ENCODE assay signal across 2 cellular contexts in genomic region chr7:44157116-44158059, GRCh38.
TF ChIP-seq lines count a peak whose summit lies in the region.

No MANE protein-coding gene starts in this region.

TF ChIP-seq in WTC11, 78 proteins besides CTCF, POLR2A, EP300 and RAD21:
- TF ChIP-seq SP1 (CRISPR knock-in tag; conservative IDR thresholded peaks at IDR 0.05): no peak
- no peak for TF ChIP-seq IRF1 (CRISPR knock-in tag; IDR thresholded peaks at IDR 0.05)
- TF ChIP-seq MLX (CRISPR knock-in tag; IDR thresholded peaks at IDR 0.05): no peak
- TF ChIP-seq FOXP4 (CRISPR knock-in tag; IDR thresholded peaks at IDR 0.05): no peak
- no peak for TF ChIP-seq ZNF281 (CRISPR knock-in tag; IDR thresholded peaks at IDR 0.05)
- TF ChIP-seq ZNF138 (CRISPR knock-in tag; conservative IDR thresholded peaks at IDR 0.05): no peak
- TF ChIP-seq OVOL2 (CRISPR knock-in tag; IDR thresholded peaks at IDR 0.05; ENCODE audit: borderline replicate concordance): no peak
- TF ChIP-seq KAT7 (CRISPR knock-in tag; IDR thresholded peaks at IDR 0.05; ENCODE audit: borderline replicate concordance): no peak
- no peak for TF ChIP-seq CBFB (CRISPR knock-in tag; IDR thresholded peaks at IDR 0.05; ENCODE audit: low read depth)
- no peak for TF ChIP-seq ZBTB21 (CRISPR knock-in tag; IDR thresholded peaks at IDR 0.05; ENCODE audit: borderline replicate concordance)
- TF ChIP-seq ZNF232 (CRISPR knock-in tag; IDR thresholded peaks at IDR 0.05): no peak
- TF ChIP-seq JUN (CRISPR knock-in tag; IDR thresholded peaks at IDR 0.05): no peak
- TF ChIP-seq SOX15 (CRISPR knock-in tag; IDR thresholded peaks at IDR 0.05): no peak
- TF ChIP-seq HMGA2 (CRISPR knock-in tag; IDR thresholded peaks at IDR 0.05): no peak
- no peak for TF ChIP-seq USF1 (CRISPR knock-in tag; IDR thresholded peaks at IDR 0.05)
- TF ChIP-seq ZNF317 (CRISPR knock-in tag; IDR thresholded peaks at IDR 0.05; ENCODE audit: borderline replicate concordance, low read depth): no peak
- TF ChIP-seq RORB (CRISPR knock-in tag; IDR thresholded peaks at IDR 0.05): no peak
- no peak for TF ChIP-seq ATF2 (CRISPR knock-in tag; IDR thresholded peaks at IDR 0.05; ENCODE audit: borderline replicate concordance, low read depth)

TF ChIP-seq in HepG2, 621 proteins besides CTCF, POLR2A, EP300 and RAD21:
- TF ChIP-seq DZIP1 (CRISPR knock-in tag; IDR thresholded peaks at IDR 0.05): no peak
- TF ChIP-seq DNMT3B (CRISPR knock-in tag; conservative IDR thresholded peaks at IDR 0.05): no peak
- no peak for TF ChIP-seq ZNF333 (CRISPR knock-in tag; IDR thresholded peaks at IDR 0.05; ENCODE audit: borderline replicate concordance)
- no peak for TF ChIP-seq ERF (CRISPR knock-in tag; IDR thresholded peaks at IDR 0.05)
- no peak for TF ChIP-seq HHEX (CRISPR knock-in tag; IDR thresholded peaks at IDR 0.05)
- TF ChIP-seq TBX2 (CRISPR knock-in tag; IDR thresholded peaks at IDR 0.05; ENCODE audit: borderline replicate concordance): no peak
- no peak for TF ChIP-seq ZNF138 (CRISPR knock-in tag; IDR thresholded peaks at IDR 0.05; ENCODE audit: low read depth)
- no peak for TF ChIP-seq HMG20A (CRISPR knock-in tag; IDR thresholded peaks at IDR 0.05; ENCODE audit: borderline replicate concordance)
- no peak for TF ChIP-seq ATF7-NPFF (CRISPR knock-in tag; IDR thresholded peaks at IDR 0.05; ENCODE audit: low read depth)
- TF ChIP-seq ZNF33A (CRISPR knock-in tag; IDR thresholded peaks at IDR 0.05; ENCODE audit: borderline replicate concordance): no peak
- no peak for TF ChIP-seq ZNF747 (CRISPR knock-in tag; IDR thresholded peaks at IDR 0.05; ENCODE audit: borderline replicate concordance)
TF ChIP-seq in HepG2: peak in this region for 0.
